In genomic region chr17:40287494-40288369, GRCh38 we compare ENCODE assay signal across 8 cellular contexts. TPM values are rescaled to one million over a fixed set of nuclear protein-coding genes. Genes with fewer than 3 reads are reported as not detected.
DNase-seq lines count a peak whose midpoint lies in the region; ATAC-seq, FAIRE-seq and TF ChIP-seq lines count a peak whose summit lies in the region.

Gene CDC6, plus strand, starts transcription at chr17:40287879. Its CDS starts 1,542 bp downstream, at chr17:40289421.

- H3K36me3 Mint-ChIP-seq in brain: peaks cover 4% of the 10 kb centered on the region

- peak; percentile 94 for ATAC-seq in GM18520 (IDR thresholded peaks at IDR 0.05; ENCODE audit: unreplicated experiment)
- ATAC-seq in HG03064 (IDR thresholded peaks at IDR 0.05; ENCODE audit: low read depth, unreplicated experiment): peak; percentile 88

- peak; percentile 93 for FAIRE-seq in TTC549 (lab: Jason Lieb, UNC)

- H3K36me3 ChIP-seq in iPS DF 6.9 (ENCODE audit: control insufficient read depth, insufficient read depth, low read length): peaks cover 18% of the 10 kb centered on the region; the same call in 1 of the 2 replicates

- H3K4me3 Mint-ChIP-seq in brain: peak within 1 kb of the TSS; percentile 93 to 99 (median 97)

- H3K4me1 ChIP-seq in iPS DF 6.9 (ENCODE audit: control insufficient read depth, insufficient read depth, low read length): peaks cover 2% of the 10 kb centered on the region; the same call in 1 of the 2 replicates

- WGBS in iPS DF 6.9 (ENCODE audit: insufficient coverage, insufficient read length): no CpG with 5 or more reads among the region's 47 CpGs

- peaks cover 7% of the 10 kb centered on the region for H3K27me3 Mint-ChIP-seq in brain

- peaks cover 0 to 7% (median 0%) of the 10 kb centered on the region in 5 experiments for H3K9me3 Mint-ChIP-seq in brain

- H3K27ac Mint-ChIP-seq in brain: peak within 1 kb of the TSS; percentile 47 to 89 (median 83)

- DNase-seq in NCI-H2107 treated with DMSO at 0.1 percent for 48 hours (lab: John Stamatoyannopoulos, UW; ENCODE audit: unreplicated experiment) (peak; percentile 99), iPS DF 6.9 (ENCODE audit: low read depth, low spot score) (peak; percentile 99), skeletal muscle cell (ENCODE audit: low read depth) (peak; percentile 95)

- no peaks in the 10 kb centered on the region for H3K9me3 ChIP-seq in iPS DF 6.9 (ENCODE audit: control insufficient read depth, insufficient read depth, low read length)

- H3K4me1 Mint-ChIP-seq in brain: peaks cover 37% of the 10 kb centered on the region

- H3K27me3 ChIP-seq in iPS DF 6.9 (ENCODE audit: control insufficient read depth, insufficient read depth, low read length): no peaks in the 10 kb centered on the region

- H3K4me3 ChIP-seq in iPS DF 6.9 (ENCODE audit: low read length): peak within 1 kb of the TSS; percentile 87
- peak within 1 kb of the TSS; percentile 75 for H3K4me3 ChIP-seq in skeletal muscle cell (ENCODE audit: low read depth, low read length)

- H3K27ac ChIP-seq in 22Rv1: peak within 1 kb of the TSS; percentile 94
- no peak within 1 kb of the TSS for H3K27ac ChIP-seq in iPS DF 6.9 (ENCODE audit: low read length)

- TF ChIP-seq CTCF in 22Rv1 (IDR thresholded peaks at IDR 0.05) (no peak), brain (conservative IDR thresholded peaks at IDR 0.05) (no peak)

RNA-seq across cellular contexts. Expression of gene CDC6, which starts in this region (rescaled TPM):
- polyA plus RNA-seq in brain (ENCODE audit: insufficient read depth, low read depth, low replicate concordance): 23.2 TPM
